In genomic region chr7:27911920-27912319, GRCh38 we compare ENCODE assay signal across 28 cellular contexts.
"Had no signal": no experiment of that assay in that cellular context is flagged by ENCODE, and none has a peak within 500 bp of the region (broad histone marks: within the 10 kb centered on the region; RNA-seq: fewer than 3 reads in every experiment).

No MANE protein-coding gene starts in this region.

- H3K36me3 Mint-ChIP-seq: type B pancreatic cell had no signal

- H3K4me1 Mint-ChIP-seq: naive thymus-derived CD8-positive, alpha-beta T cell had no signal

- DNase-seq: immature natural killer cell; kidney; left colon; left lung; lower lobe of right lung; mammary epithelial cell; mesenchymal stem cell; naive thymus-derived CD8-positive, alpha-beta T cell; occipital lobe; ovary; right cardiac atrium; stimulated activated CD4-positive, alpha-beta T cell treated with anti-CD3 and anti-CD28 coated beads, Interleukin-12 subunit alpha, Interleukin-12 subunit beta, amount 100 ng/mL, for 4 hours; stimulated activated CD4-positive, alpha-beta T cell treated with anti-CD3 and anti-CD28 coated beads, Interleukin-15, amount 100 ng/mL, for 24 hours; stimulated activated CD4-positive, alpha-beta T cell treated with anti-CD3 and anti-CD28 coated beads, Interleukin-2, amount 100 ng/mL, for 24 hours; stimulated activated CD4-positive, alpha-beta T cell treated with anti-CD3 and anti-CD28 coated beads, Interleukin-4, amount 100 ng/mL, for 1 hour; stimulated activated naive B cell treated with anti-CD40 and anti-IgM and Interleukin-4, amounts not matched to agents 10 μg/mL and 1 μg/mL and 100 μg/mL, for 72 hours had no signal

- H3K9me3 ChIP-seq: left lung, lower lobe of right lung, neutrophil, ovary, suprapubic skin, tibial nerve, vagina had no signal

- H3K4me3 ChIP-seq: hepatocyte, left lung, lower lobe of right lung, ovary, skin epidermis, suprapubic skin, tibial nerve, vagina had no signal

- H3K27me3 Mint-ChIP-seq: naive thymus-derived CD8-positive, alpha-beta T cell; progenitor cell of endocrine pancreas; stimulated activated naive B cell treated with anti-CD40 and anti-IgM and Interleukin-4, amounts not matched to agents 10 μg/mL and 1 μg/mL and 100 μg/mL, for 72 hours; stimulated activated naive CD8-positive, alpha-beta T cell treated with anti-CD3 and anti-CD28 coated beads, Interleukin-15, Interleukin-2, amounts not matched to agents 100 ng/mL and 50 ng/mL, for 24 hours; type B pancreatic cell had no signal

- H3K27me3 ChIP-seq: hepatocyte, left lung, neutrophil, ovary, suprapubic skin, tibial nerve, vagina had no signal

- ATAC-seq: left colon; left lung; lower lobe of right lung; naive thymus-derived CD8-positive, alpha-beta T cell; right cardiac atrium; sciatic nerve; stimulated activated naive B cell treated with anti-CD40 and anti-IgM and Interleukin-4, amounts not matched to agents 10 μg/mL and 1 μg/mL and 100 μg/mL, for 72 hours had no signal

- H3K36me3 ChIP-seq: left lung, lower lobe of right lung, neutrophil, ovary, suprapubic skin, vagina had no signal

- H3K9me3 Mint-ChIP-seq: immature natural killer cell; nephron; neural crest cell; stimulated activated naive B cell treated with anti-CD40 and anti-IgM and Interleukin-4, amounts not matched to agents 10 μg/mL and 1 μg/mL and 100 μg/mL, for 72 hours; stimulated activated naive CD8-positive, alpha-beta T cell treated with anti-CD3 and anti-CD28 coated beads, Interleukin-15, Interleukin-2, amounts not matched to agents 100 ng/mL and 50 ng/mL, for 24 hours; type B pancreatic cell had no signal

- H3K27ac ChIP-seq: hepatocyte, left lung, lower lobe of right lung, neutrophil, ovary, skin epidermis, suprapubic skin, tibial nerve, vagina had no signal

- H3K79me2 ChIP-seq: hepatocyte had no signal

- H3K4me1 ChIP-seq: left lung, lower lobe of right lung, suprapubic skin, tibial nerve had no signal

- H3K4me2 ChIP-seq: hepatocyte had no signal

- H3K4me3 Mint-ChIP-seq: immature natural killer cell; naive thymus-derived CD8-positive, alpha-beta T cell; nephron; neural crest cell; stimulated activated naive B cell treated with anti-CD40 and anti-IgM and Interleukin-4, amounts not matched to agents 10 μg/mL and 1 μg/mL and 100 μg/mL, for 72 hours; stimulated activated naive CD8-positive, alpha-beta T cell treated with anti-CD3 and anti-CD28 coated beads, Interleukin-15, Interleukin-2, amounts not matched to agents 100 ng/mL and 50 ng/mL, for 24 hours; type B pancreatic cell had no signal

- H2AFZ ChIP-seq: hepatocyte had no signal

- H3K27ac Mint-ChIP-seq: naive thymus-derived CD8-positive, alpha-beta T cell; nephron; progenitor cell of endocrine pancreas; stimulated activated naive B cell treated with anti-CD40 and anti-IgM and Interleukin-4, amounts not matched to agents 10 μg/mL and 1 μg/mL and 100 μg/mL, for 72 hours; stimulated activated naive CD8-positive, alpha-beta T cell treated with anti-CD3 and anti-CD28 coated beads, Interleukin-15, Interleukin-2, amounts not matched to agents 100 ng/mL and 50 ng/mL, for 24 hours; type B pancreatic cell had no signal
